In genomic region chr10:71751515-71752224, GRCh38 we compare ENCODE assay signal across 16 cellular contexts. TPM values are rescaled to one million over a fixed set of nuclear protein-coding genes. Genes with fewer than 3 reads are reported as not detected.
A peak's percentile ranks its signal among the peaks of the same experiment; 100 is the strongest.
DNase-seq lines count a peak whose midpoint lies in the region; ATAC-seq and TF ChIP-seq lines count a peak whose summit lies in the region.
"Had no signal": no experiment of that assay in that cellular context is flagged by ENCODE, and none has a peak within 500 bp of the region (broad histone marks: within the 10 kb centered on the region; RNA-seq: fewer than 3 reads in every experiment).

No MANE protein-coding gene starts in this region.

- H3K27ac Mint-ChIP-seq in activated CD4-positive, alpha-beta T cell treated with anti-CD3 and anti-CD28 coated beads, Interleukin-2, amount 10 ng/mL, durations not matched to agents 7 days and 5 days: peak overlapping the region; percentile 90
- H3K27ac Mint-ChIP-seq in activated B cell treated with CpG ODN at 0.5 μM for 24 hours: peak overlapping the region; percentile 83
- H3K27ac Mint-ChIP-seq in glutamatergic neuron (ENCODE audit: unreplicated experiment): peak overlapping the region; percentile 38
- H3K27ac Mint-ChIP-seq in stimulated activated naive B cell treated with anti-CD40 and anti-IgM and Interleukin-4, amounts not matched to agents 10 μg/mL and 1 μg/mL and 100 μg/mL, for 72 hours: peak overlapping the region; percentile 88

- no peak for DNase-seq in activated CD4-positive, alpha-beta T cell treated with anti-CD3 and anti-CD28 coated beads, Interleukin-2, amount 10 ng/mL, durations not matched to agents 7 days and 5 days
- DNase-seq in activated CD4-positive, alpha-beta T cell treated with anti-CD3 and anti-CD28 coated beads, Interleukin-2, amount 50 U/mL, for 4 hours: no peak
- DNase-seq in activated B cell treated with CpG ODN at 0.5 μM for 24 hours: no peak
- no peak for DNase-seq in glutamatergic neuron
- no peak for DNase-seq in stimulated activated naive B cell treated with anti-CD40 and anti-IgM and Interleukin-4, amounts not matched to agents 10 μg/mL and 1 μg/mL and 100 μg/mL, for 72 hours
- no peak for DNase-seq in NCI-H1048 (lab: John Stamatoyannopoulos, UW)
- DNase-seq: activated CD4-positive, CD25-positive, alpha-beta regulatory T cell treated with anti-CD3 and anti-CD28 coated beads, Interleukin-2, amount 50 U/mL, for 72 hours; activated effector memory CD4-positive, alpha-beta T cell treated with anti-CD3 and anti-CD28 coated beads, Interleukin-2, amount 50 U/mL, for 16 hours; NCI-H1930; NCI-H524 treated with DMSO at 0.1 percent for 48 hours; PC-9; stimulated activated CD4-positive, alpha-beta T cell treated with anti-CD3 and anti-CD28 coated beads, Interleukin-4, amount 100 ng/mL, for 24 hours; stimulated activated naive CD4-positive, alpha-beta T cell treated with Interleukin-2 at 50 U/mL for 16 hours had no signal

- POLR2A ChIA-PET in activated CD4-positive, alpha-beta T cell treated with anti-CD3 and anti-CD28 coated beads, Interleukin-2, amount 10 ng/mL, durations not matched to agents 7 days and 5 days (lab: Charles Lee): no interaction called here
- POLR2A ChIA-PET in activated B cell treated with CpG ODN at 0.5 μM for 24 hours (lab: Charles Lee): interaction anchor here (0.8 to 1.9 kb wide), 8 partner anchors 13 to 43 kb away, joined by 3 to 21 read pairs (median 6); partner anchors contain the start of gene VSIR

- H3K36me3 Mint-ChIP-seq in activated CD4-positive, alpha-beta T cell treated with anti-CD3 and anti-CD28 coated beads, Interleukin-2, amount 10 ng/mL, durations not matched to agents 7 days and 5 days (ENCODE audit: low read depth): peaks cover 83% of the 10 kb centered on the region
- H3K36me3 Mint-ChIP-seq in activated B cell treated with CpG ODN at 0.5 μM for 24 hours (ENCODE audit: low read depth) (peaks cover 8% of the 10 kb centered on the region), glutamatergic neuron (ENCODE audit: unreplicated experiment) (no peaks in the 10 kb centered on the region)
- peaks cover 0 to 13% of the 10 kb centered on the region in 2 donors for H3K36me3 Mint-ChIP-seq in stimulated activated naive B cell treated with anti-CD40 and anti-IgM and Interleukin-4, amounts not matched to agents 10 μg/mL and 1 μg/mL and 100 μg/mL, for 72 hours

- CTCF ChIA-PET in activated CD4-positive, alpha-beta T cell treated with anti-CD3 and anti-CD28 coated beads, Interleukin-2, amount 10 ng/mL, durations not matched to agents 7 days and 5 days (lab: Charles Lee): interaction anchor here (0.8 to 6.3 kb wide), 3 partner anchors 15 to 31 kb away, joined by 4 to 39 read pairs (median 4); partner anchors contain the start of genes C10orf105 and VSIR
- CTCF ChIA-PET in activated B cell treated with CpG ODN at 0.5 μM for 24 hours (lab: Charles Lee): interaction anchor here (0.7 to 1.7 kb wide), 4 partner anchors 16 to 22 kb away, joined by 3 to 10 read pairs (median 3); partner anchors contain the start of gene VSIR

- TF ChIP-seq CTCF in activated B cell treated with CpG ODN at 0.5 μM for 24 hours (IDR thresholded peaks at IDR 0.05): no peak
- TF ChIP-seq CTCF in glutamatergic neuron (IDR thresholded peaks at IDR 0.05; ENCODE audit: partially characterized antibody, unreplicated experiment): no peak

- ATAC-seq in activated B cell treated with CpG ODN at 0.5 μM for 24 hours (ENCODE audit: low read depth): no peak
- no peak for ATAC-seq in stimulated activated naive B cell treated with anti-CD40 and anti-IgM and Interleukin-4, amounts not matched to agents 10 μg/mL and 1 μg/mL and 100 μg/mL, for 72 hours (replicated peaks)
- ATAC-seq in GM21786 (IDR thresholded peaks at IDR 0.05; ENCODE audit: unreplicated experiment): no peak
- no peak for ATAC-seq in HG03280 (IDR thresholded peaks at IDR 0.05; ENCODE audit: unreplicated experiment)

- no peaks in the 10 kb centered on the region for H3K27me3 Mint-ChIP-seq in activated CD4-positive, alpha-beta T cell treated with anti-CD3 and anti-CD28 coated beads, Interleukin-2, amount 10 ng/mL, durations not matched to agents 7 days and 5 days
- H3K27me3 Mint-ChIP-seq in activated B cell treated with CpG ODN at 0.5 μM for 24 hours (no peaks in the 10 kb centered on the region), glutamatergic neuron (ENCODE audit: unreplicated experiment) (peaks cover 4% of the 10 kb centered on the region)
- H3K27me3 Mint-ChIP-seq in stimulated activated naive B cell treated with anti-CD40 and anti-IgM and Interleukin-4, amounts not matched to agents 10 μg/mL and 1 μg/mL and 100 μg/mL, for 72 hours: no peaks in the 10 kb centered on the region

- intact Hi-C loops in activated B cell treated with CpG ODN at 0.5 μM for 24 hours (cut with micrococcal nuclease): no loop called here

- peak overlapping the region; percentile 6 for H3K4me3 Mint-ChIP-seq in activated CD4-positive, alpha-beta T cell treated with anti-CD3 and anti-CD28 coated beads, Interleukin-2, amount 10 ng/mL, durations not matched to agents 7 days and 5 days
- peak overlapping the region; percentile 44 for H3K4me3 Mint-ChIP-seq in activated B cell treated with CpG ODN at 0.5 μM for 24 hours
- H3K4me3 Mint-ChIP-seq in glutamatergic neuron (ENCODE audit: unreplicated experiment): no peak overlapping the region
- H3K4me3 Mint-ChIP-seq in stimulated activated naive B cell treated with anti-CD40 and anti-IgM and Interleukin-4, amounts not matched to agents 10 μg/mL and 1 μg/mL and 100 μg/mL, for 72 hours: no peak overlapping the region

- H3K4me1 Mint-ChIP-seq in activated CD4-positive, alpha-beta T cell treated with anti-CD3 and anti-CD28 coated beads, Interleukin-2, amount 10 ng/mL, durations not matched to agents 7 days and 5 days: peaks cover 96% of the 10 kb centered on the region
- peaks cover 82% of the 10 kb centered on the region for H3K4me1 Mint-ChIP-seq in activated B cell treated with CpG ODN at 0.5 μM for 24 hours
- H3K4me1 Mint-ChIP-seq in glutamatergic neuron (ENCODE audit: low read depth, unreplicated experiment): peaks cover 33% of the 10 kb centered on the region
- H3K4me1 Mint-ChIP-seq in stimulated activated naive B cell treated with anti-CD40 and anti-IgM and Interleukin-4, amounts not matched to agents 10 μg/mL and 1 μg/mL and 100 μg/mL, for 72 hours: peaks cover 76 to 87% of the 10 kb centered on the region in 2 donors

- H3K9me3 Mint-ChIP-seq in activated CD4-positive, alpha-beta T cell treated with anti-CD3 and anti-CD28 coated beads, Interleukin-2, amount 10 ng/mL, durations not matched to agents 7 days and 5 days: no peaks in the 10 kb centered on the region
- H3K9me3 Mint-ChIP-seq in activated B cell treated with CpG ODN at 0.5 μM for 24 hours (no peaks in the 10 kb centered on the region), glutamatergic neuron (ENCODE audit: unreplicated experiment) (peaks cover 8% of the 10 kb centered on the region)
- peaks cover 0 to 2% of the 10 kb centered on the region in 2 donors for H3K9me3 Mint-ChIP-seq in stimulated activated naive B cell treated with anti-CD40 and anti-IgM and Interleukin-4, amounts not matched to agents 10 μg/mL and 1 μg/mL and 100 μg/mL, for 72 hours

RNA-seq across cellular contexts. Expression of gene VSIR, which starts 21.6 kb away (rescaled TPM):
- 100 to 1,000 TPM; 120 to 148 TPM for total RNA-seq in activated CD4-positive, alpha-beta T cell treated with anti-CD3 and anti-CD28 coated beads, Interleukin-2, amount 10 ng/mL, durations not matched to agents 7 days and 5 days
- total RNA-seq in activated B cell treated with CpG ODN at 0.5 μM for 24 hours: 20.9 and 21.4 TPM in 2 replicates
- 0.29 TPM for total RNA-seq in glutamatergic neuron (ENCODE audit: unreplicated experiment)

RNA-seq across cellular contexts. Expression of gene C10orf105, which starts 32.1 kb away (rescaled TPM):
- under 1 TPM; 0.52 to 0.71 TPM for total RNA-seq in activated CD4-positive, alpha-beta T cell treated with anti-CD3 and anti-CD28 coated beads, Interleukin-2, amount 10 ng/mL, durations not matched to agents 7 days and 5 days
- total RNA-seq in activated B cell treated with CpG ODN at 0.5 μM for 24 hours (not detected in 2 replicates), glutamatergic neuron (ENCODE audit: unreplicated experiment) (not detected)
- total RNA-seq: frontal cortex, PC-9 had no signal

Comparison
In these comparisons a context has a peak if more than half of its experiments do, and no peak if none do; other contexts are left out.
1. H3K27ac Mint-ChIP-seq: peak in every context shown above with its lines; median percentile 90 in activated CD4-positive, alpha-beta T cell treated with anti-CD3 and anti-CD28 coated beads, Interleukin-2, amount 10 ng/mL, durations not matched to agents 7 days and 5 days; 88 in stimulated activated naive B cell treated with anti-CD40 and anti-IgM and Interleukin-4, amounts not matched to agents 10 μg/mL and 1 μg/mL and 100 μg/mL, for 72 hours; 83 in activated B cell treated with CpG ODN at 0.5 μM for 24 hours; 38 in glutamatergic neuron.
2. H3K4me3 Mint-ChIP-seq: peak in activated CD4-positive, alpha-beta T cell treated with anti-CD3 and anti-CD28 coated beads, Interleukin-2, amount 10 ng/mL, durations not matched to agents 7 days and 5 days (single experiment) and activated B cell treated with CpG ODN at 0.5 μM for 24 hours (single experiment); none in glutamatergic neuron (single experiment) and stimulated activated naive B cell treated with anti-CD40 and anti-IgM and Interleukin-4, amounts not matched to agents 10 μg/mL and 1 μg/mL and 100 μg/mL, for 72 hours (0 of 2).
3. RNA of gene VSIR, which starts 21.6 kb away (total RNA-seq): 120 to 148 TPM in activated CD4-positive, alpha-beta T cell treated with anti-CD3 and anti-CD28 coated beads, Interleukin-2, amount 10 ng/mL, durations not matched to agents 7 days and 5 days and 20.9 to 21.4 TPM in activated B cell treated with CpG ODN at 0.5 μM for 24 hours; 0.29 TPM in glutamatergic neuron (single experiment); every median in the first group is over 10 times any median in the second.